ENCODE assay signal across 24 cellular contexts in the genomic region with DNA sequence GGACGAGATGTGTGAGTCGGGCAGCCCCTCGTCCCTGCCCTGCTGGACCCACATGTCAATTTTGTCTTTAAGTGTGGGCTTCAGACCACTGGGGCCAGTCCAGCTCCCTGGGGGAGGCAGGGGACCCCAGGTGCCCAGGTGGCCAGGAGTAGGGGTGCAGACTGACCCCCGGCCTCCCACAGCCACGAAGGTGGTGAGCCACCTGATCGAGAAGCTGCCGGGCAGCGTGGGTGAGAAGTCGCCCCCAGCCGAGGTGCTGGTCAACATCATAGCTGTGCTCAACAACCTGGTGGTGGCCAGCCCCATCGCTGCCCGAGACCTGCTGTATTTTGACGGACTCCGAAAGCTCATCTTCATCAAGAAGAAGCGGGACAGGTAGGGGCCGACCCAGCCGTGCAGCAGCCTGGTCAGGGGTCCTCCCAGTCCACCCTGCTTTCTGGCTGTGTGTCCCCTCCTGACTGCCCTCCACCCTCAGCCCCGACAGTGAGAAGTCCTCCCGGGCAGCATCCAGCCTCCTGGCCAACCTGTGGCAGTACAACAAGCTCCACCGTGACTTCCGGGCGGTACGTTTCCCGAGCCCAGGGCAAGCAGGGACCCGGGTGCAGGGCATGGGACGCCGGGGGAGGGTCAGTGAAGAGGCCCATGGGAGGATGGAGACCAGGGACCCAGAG. TPM values are rescaled to one million over a fixed set of nuclear protein-coding genes. Genes with fewer than 3 reads are reported as not detected.
"Had no signal": no experiment of that assay in that cellular context is flagged by ENCODE, and none has a peak within 500 bp of the region (broad histone marks: within the 10 kb centered on the region; RNA-seq: fewer than 3 reads in every experiment).

No MANE protein-coding gene starts in this region.

- H3K36me3 Mint-ChIP-seq: activated CD8-positive, alpha-beta memory T cell treated with anti-CD3 and anti-CD28 coated beads, Interleukin-2, amount 10 ng/mL, durations not matched to agents 7 days and 5 days; activated naive CD8-positive, alpha-beta T cell; brain; immature natural killer cell; naive B cell had no signal

- H3K4me3 ChIP-seq: suprapubic skin had no signal

- DNase-seq: activated CD4-positive, alpha-beta T cell treated with anti-CD3 and anti-CD28 coated beads, Interleukin-2, amount 50 U/mL, for 48 hours; activated CD4-positive, CD25-positive, alpha-beta regulatory T cell treated with anti-CD3 and anti-CD28 coated beads, Interleukin-2, amount 50 U/mL, for 72 hours; activated CD8-positive, alpha-beta memory T cell treated with anti-CD3 and anti-CD28 coated beads, Interleukin-2, amount 10 ng/mL, durations not matched to agents 7 days and 5 days; activated effector memory CD4-positive, alpha-beta T cell treated with Interleukin-2 at 50 U/mL for 16 hours; activated T-cell treated with anti-CD3 and anti-CD28 coated beads, Interleukin-2, amount 50 U/mL, for 1 hour; cortex of kidney; effector CD8-positive, alpha-beta T cell; foreskin keratinocyte; glutamatergic neuron; immature natural killer cell; mammary epithelial cell; naive B cell; nucleus accumbens; small intestine; stimulated activated CD4-positive, alpha-beta T cell treated with anti-CD3 and anti-CD28 coated beads, Interleukin-4, amount 100 ng/mL, for 4 hours; stimulated activated CD8-positive, alpha-beta memory T cell treated with anti-CD3 and anti-CD28 coated beads, Interleukin-4, amount 100 ng/mL, for 48 hours; T-helper 9 cell; trophoblast cell had no signal

- H3K27ac ChIP-seq: foreskin keratinocyte, suprapubic skin had no signal

- ATAC-seq: activated CD8-positive, alpha-beta memory T cell treated with anti-CD3 and anti-CD28 coated beads, Interleukin-2, amount 10 ng/mL, durations not matched to agents 7 days and 5 days; foreskin keratinocyte had no signal

- H3K9me3 ChIP-seq: suprapubic skin had no signal

- H3K27me3 ChIP-seq: foreskin keratinocyte had no signal

- H3K27me3 Mint-ChIP-seq: activated CD8-positive, alpha-beta memory T cell treated with anti-CD3 and anti-CD28 coated beads, Interleukin-2, amount 10 ng/mL, durations not matched to agents 7 days and 5 days; activated naive CD8-positive, alpha-beta T cell; stimulated activated naive CD8-positive, alpha-beta T cell treated with anti-CD3 and anti-CD28 coated beads, Interleukin-15, Interleukin-2, amounts not matched to agents 100 ng/mL and 50 ng/mL, for 24 hours had no signal

- H3K4me1 Mint-ChIP-seq: brain had no signal

- FAIRE-seq: small intestine had no signal

- H3K4me3 Mint-ChIP-seq: activated CD8-positive, alpha-beta memory T cell treated with anti-CD3 and anti-CD28 coated beads, Interleukin-2, amount 10 ng/mL, durations not matched to agents 7 days and 5 days; activated naive CD8-positive, alpha-beta T cell; brain; stimulated activated naive CD8-positive, alpha-beta T cell treated with anti-CD3 and anti-CD28 coated beads, Interleukin-15, Interleukin-2, amounts not matched to agents 100 ng/mL and 50 ng/mL, for 24 hours had no signal

- H3K4me1 ChIP-seq: foreskin keratinocyte had no signal

- H3K27ac Mint-ChIP-seq: activated CD8-positive, alpha-beta memory T cell treated with anti-CD3 and anti-CD28 coated beads, Interleukin-2, amount 10 ng/mL, durations not matched to agents 7 days and 5 days; activated naive CD8-positive, alpha-beta T cell; brain; stimulated activated naive CD8-positive, alpha-beta T cell treated with anti-CD3 and anti-CD28 coated beads, Interleukin-15, Interleukin-2, amounts not matched to agents 100 ng/mL and 50 ng/mL, for 24 hours had no signal

- H3K9me3 Mint-ChIP-seq: immature natural killer cell; naive B cell; stimulated activated naive CD8-positive, alpha-beta T cell treated with anti-CD3 and anti-CD28 coated beads, Interleukin-15, Interleukin-2, amounts not matched to agents 100 ng/mL and 50 ng/mL, for 24 hours had no signal

RNA-seq across cellular contexts. Expression of a gene that starts 9.9 kb away (rescaled TPM):
- total RNA-seq: mononuclear cell, SK-MEL-5 had no signal

RNA-seq across cellular contexts. Expression of a gene that starts 37.9 kb away (rescaled TPM):
- total RNA-seq: SK-MEL-5 had no signal
